Comparison of ENCODE assay signal across 8 cellular contexts in genomic region chr16:22153074-22153473, GRCh38. TPM values are rescaled to one million over a fixed set of nuclear protein-coding genes. Genes with fewer than 3 reads are reported as not detected.
"Had no signal": no experiment of that assay in that cellular context is flagged by ENCODE, and none has a peak within 500 bp of the region (broad histone marks: within the 10 kb centered on the region; RNA-seq: fewer than 3 reads in every experiment).

No MANE protein-coding gene starts in this region.

RNA-seq across cellular contexts. Expression of gene SDR42E2, which starts 9.2 kb away (rescaled TPM):
- total RNA-seq: activated CD8-positive, alpha-beta memory T cell treated with anti-CD3 and anti-CD28 coated beads for 36 hours; activated naive CD8-positive, alpha-beta T cell treated with anti-CD3 and anti-CD28 coated beads for 36 hours; activated T-cell treated with anti-CD3 and anti-CD28 coated beads, Interleukin-2, amount 50 U/mL, for 4 hours; activated T-helper 1 cell treated with anti-CD3 and anti-CD28 coated beads, Interleukin-12 subunit alpha, Interleukin-12 subunit beta, Interleukin-2, Interleukin-4 antibody, amounts not matched to agents 30 ng/mL and 10 ng/mL and 1 ng/mL, durations not matched to agents 14 hours and 24 hours and 36 hours; activated T-helper 17 cell treated with anti-CD3 and anti-CD28 coated beads, Interleukin-2, amount 50 U/mL, for 72 hours; adrenal gland; ascending aorta; cardiac septum had no signal
